Comparison of ENCODE assay signal across 1 cellular context in the genomic region with DNA sequence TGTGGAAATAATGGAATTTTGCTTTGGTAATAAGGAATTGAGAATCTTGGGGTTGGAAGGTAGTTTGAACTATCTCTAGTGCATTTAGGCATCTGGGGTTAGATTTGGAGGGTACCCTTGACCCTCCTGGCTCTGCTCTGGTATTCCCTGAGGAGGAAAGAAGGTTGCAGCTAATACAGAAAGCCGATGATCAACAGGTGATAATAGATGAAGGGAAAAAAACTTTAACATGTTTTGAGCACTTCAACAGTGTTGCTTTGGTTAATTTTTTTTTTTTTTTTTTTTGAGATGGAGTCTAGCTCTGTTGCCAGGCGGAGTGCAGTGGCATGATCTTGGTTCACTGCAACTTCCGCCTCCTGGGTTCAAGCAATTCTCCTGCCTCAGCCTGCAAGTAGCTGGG.
TF ChIP-seq lines count a peak whose summit lies in the region.

No MANE protein-coding gene starts in this region.

TF ChIP-seq in HEK293, 187 proteins besides CTCF, POLR2A, EP300 and RAD21:
- TF ChIP-seq, protein P1, sequence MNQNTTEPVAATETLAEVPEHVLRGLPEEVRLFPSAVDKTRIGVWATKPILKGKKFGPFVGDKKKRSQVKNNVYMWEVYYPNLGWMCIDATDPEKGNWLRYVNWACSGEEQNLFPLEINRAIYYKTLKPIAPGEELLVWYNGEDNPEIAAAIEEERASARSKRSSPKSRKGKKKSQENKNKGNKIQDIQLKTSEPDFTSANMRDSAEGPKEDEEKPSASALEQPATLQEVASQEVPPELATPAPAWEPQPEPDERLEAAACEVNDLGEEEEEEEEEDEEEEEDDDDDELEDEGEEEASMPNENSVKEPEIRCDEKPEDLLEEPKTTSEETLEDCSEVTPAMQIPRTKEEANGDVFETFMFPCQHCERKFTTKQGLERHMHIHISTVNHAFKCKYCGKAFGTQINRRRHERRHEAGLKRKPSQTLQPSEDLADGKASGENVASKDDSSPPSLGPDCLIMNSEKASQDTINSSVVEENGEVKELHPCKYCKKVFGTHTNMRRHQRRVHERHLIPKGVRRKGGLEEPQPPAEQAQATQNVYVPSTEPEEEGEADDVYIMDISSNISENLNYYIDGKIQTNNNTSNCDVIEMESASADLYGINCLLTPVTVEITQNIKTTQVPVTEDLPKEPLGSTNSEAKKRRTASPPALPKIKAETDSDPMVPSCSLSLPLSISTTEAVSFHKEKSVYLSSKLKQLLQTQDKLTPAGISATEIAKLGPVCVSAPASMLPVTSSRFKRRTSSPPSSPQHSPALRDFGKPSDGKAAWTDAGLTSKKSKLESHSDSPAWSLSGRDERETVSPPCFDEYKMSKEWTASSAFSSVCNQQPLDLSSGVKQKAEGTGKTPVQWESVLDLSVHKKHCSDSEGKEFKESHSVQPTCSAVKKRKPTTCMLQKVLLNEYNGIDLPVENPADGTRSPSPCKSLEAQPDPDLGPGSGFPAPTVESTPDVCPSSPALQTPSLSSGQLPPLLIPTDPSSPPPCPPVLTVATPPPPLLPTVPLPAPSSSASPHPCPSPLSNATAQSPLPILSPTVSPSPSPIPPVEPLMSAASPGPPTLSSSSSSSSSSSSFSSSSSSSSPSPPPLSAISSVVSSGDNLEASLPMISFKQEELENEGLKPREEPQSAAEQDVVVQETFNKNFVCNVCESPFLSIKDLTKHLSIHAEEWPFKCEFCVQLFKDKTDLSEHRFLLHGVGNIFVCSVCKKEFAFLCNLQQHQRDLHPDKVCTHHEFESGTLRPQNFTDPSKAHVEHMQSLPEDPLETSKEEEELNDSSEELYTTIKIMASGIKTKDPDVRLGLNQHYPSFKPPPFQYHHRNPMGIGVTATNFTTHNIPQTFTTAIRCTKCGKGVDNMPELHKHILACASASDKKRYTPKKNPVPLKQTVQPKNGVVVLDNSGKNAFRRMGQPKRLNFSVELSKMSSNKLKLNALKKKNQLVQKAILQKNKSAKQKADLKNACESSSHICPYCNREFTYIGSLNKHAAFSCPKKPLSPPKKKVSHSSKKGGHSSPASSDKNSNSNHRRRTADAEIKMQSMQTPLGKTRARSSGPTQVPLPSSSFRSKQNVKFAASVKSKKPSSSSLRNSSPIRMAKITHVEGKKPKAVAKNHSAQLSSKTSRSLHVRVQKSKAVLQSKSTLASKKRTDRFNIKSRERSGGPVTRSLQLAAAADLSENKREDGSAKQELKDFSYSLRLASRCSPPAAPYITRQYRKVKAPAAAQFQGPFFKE (tag by site-specific recombination; IDR thresholded peaks at IDR 0.05; ENCODE audit: borderline replicate concordance) = no peak
- TF ChIP-seq ZNF169 (tag by site-specific recombination; IDR thresholded peaks at IDR 0.05) = no peak
- TF ChIP-seq KLF10 (tag by site-specific recombination; IDR thresholded peaks at IDR 0.05) = no peak
- TF ChIP-seq SCRT1 (tag by site-specific recombination; IDR thresholded peaks at IDR 0.05; ENCODE audit: borderline replicate concordance) = peak; percentile 63; the same call in 1 of the 2 replicates
- TF ChIP-seq SCRT2 (tag by site-specific recombination; IDR thresholded peaks at IDR 0.05) = peak; percentile 87
- no peak for TF ChIP-seq OSR2 (tag by site-specific recombination; IDR thresholded peaks at IDR 0.05)
TF ChIP-seq in HEK293: peak in this region for 2.
